In the genomic region with DNA sequence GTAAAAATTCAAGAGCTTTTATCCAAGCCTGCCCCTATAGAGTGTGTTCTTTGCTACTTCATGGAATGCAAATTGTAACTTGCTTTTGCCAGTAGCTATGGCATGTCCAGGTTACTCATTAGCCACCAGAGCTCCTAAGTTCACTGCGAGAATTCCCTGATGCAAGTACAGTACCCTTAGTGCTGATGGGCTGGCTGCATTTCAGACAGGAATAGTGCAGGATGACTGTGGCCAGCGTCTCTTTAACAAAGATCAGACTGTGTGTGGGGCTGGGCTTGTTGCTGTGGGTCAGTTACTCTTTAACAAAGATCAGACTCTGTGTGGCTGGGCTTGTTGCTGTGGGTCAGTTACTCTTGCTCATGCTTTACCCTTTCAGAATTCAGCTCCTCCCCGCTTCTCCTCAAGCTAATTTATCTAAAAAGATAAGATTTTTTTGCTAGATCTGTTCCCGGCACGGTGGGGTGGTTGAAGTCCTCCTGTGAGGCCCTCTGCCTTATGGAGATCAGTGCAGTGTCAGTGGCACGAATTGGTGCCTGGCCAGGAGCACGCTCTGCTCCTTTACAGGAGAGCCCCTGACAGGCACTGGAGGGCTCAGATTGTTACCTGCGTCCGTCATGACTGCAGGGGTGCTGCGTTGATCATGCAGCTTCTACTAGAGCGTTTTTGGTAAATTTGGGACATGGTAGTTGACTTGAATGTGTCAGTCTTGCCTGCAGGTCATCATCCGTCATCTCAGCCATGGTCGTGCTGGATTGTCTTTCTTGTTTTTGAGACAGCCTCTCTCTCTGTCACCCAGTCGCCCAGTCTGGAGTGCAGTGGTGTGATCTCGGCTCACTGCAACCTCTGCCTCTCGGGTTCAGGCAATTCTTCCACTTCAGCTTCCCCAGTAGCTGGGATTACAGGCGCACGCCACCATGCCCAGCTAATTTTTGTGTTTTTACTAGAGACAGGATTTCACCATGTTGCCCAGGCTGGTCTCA, we compare ENCODE assay signal across 1 cellular context.
TF ChIP-seq lines count a peak whose summit lies in the region.

No MANE protein-coding gene starts in this region.

TF ChIP-seq in HepG2, 621 proteins besides CTCF, POLR2A, EP300 and RAD21 (continued from another document and continues in another):
- TF ChIP-seq ZNF225 (CRISPR knock-in tag; IDR thresholded peaks at IDR 0.05) (no peak), KLF6 (CRISPR knock-in tag; IDR thresholded peaks at IDR 0.05) (peak; percentile 33; the same call in 1 of the 2 replicates), MED13 (CRISPR knock-in tag; IDR thresholded peaks at IDR 0.05) (no peak), ZNF704 (CRISPR knock-in tag; IDR thresholded peaks at IDR 0.05; ENCODE audit: borderline replicate concordance) (no peak), MAFG (CRISPR knock-in tag; IDR thresholded peaks at IDR 0.05) (no peak), SP5 (CRISPR knock-in tag; IDR thresholded peaks at IDR 0.05; ENCODE audit: borderline replicate concordance, low read depth) (no peak), AKNA (CRISPR knock-in tag; IDR thresholded peaks at IDR 0.05; ENCODE audit: borderline replicate concordance) (no peak), NFIC (IDR thresholded peaks at IDR 0.05; ENCODE audit: low read length) (no peak), ZFP36L2 (CRISPR knock-in tag; IDR thresholded peaks at IDR 0.05) (no peak), RFXANK (CRISPR knock-in tag; IDR thresholded peaks at IDR 0.05) (no peak), ZNF530 (CRISPR knock-in tag; IDR thresholded peaks at IDR 0.05; ENCODE audit: low read depth) (no peak), GMEB2 (CRISPR knock-in tag; IDR thresholded peaks at IDR 0.05; ENCODE audit: low read depth) (peak; percentile 31; the same call in 1 of the 2 replicates), ZNF275 (CRISPR knock-in tag; IDR thresholded peaks at IDR 0.05; ENCODE audit: borderline replicate concordance) (no peak), ZNF34 (CRISPR knock-in tag; IDR thresholded peaks at IDR 0.05; ENCODE audit: borderline replicate concordance) (no peak), ZNF253 (CRISPR knock-in tag; IDR thresholded peaks at IDR 0.05; ENCODE audit: borderline replicate concordance) (no peak), HES4 (CRISPR knock-in tag; IDR thresholded peaks at IDR 0.05; ENCODE audit: borderline replicate concordance) (no peak), ZNF577 (CRISPR knock-in tag; IDR thresholded peaks at IDR 0.05; ENCODE audit: borderline replicate concordance, low read depth) (no peak), SMYD3 (CRISPR knock-in tag; IDR thresholded peaks at IDR 0.05) (peak; percentile 70; the same call in 1 of the 2 replicates), EED (CRISPR knock-in tag; IDR thresholded peaks at IDR 0.05) (no peak), ZNF747 (CRISPR knock-in tag; IDR thresholded peaks at IDR 0.05; ENCODE audit: borderline replicate concordance) (0 out of 2 replicates have a peak, but pooled peaks have one; percentile 11), ZFY (CRISPR knock-in tag; IDR thresholded peaks at IDR 0.05) (peak; percentile 27; the same call in 1 of the 2 replicates), ZNF264 (CRISPR knock-in tag; IDR thresholded peaks at IDR 0.05) (peak; percentile 68; the same call in 1 of the 2 replicates), TRIM24 (CRISPR knock-in tag; IDR thresholded peaks at IDR 0.05) (no peak), MTA1 (CRISPR knock-in tag; IDR thresholded peaks at IDR 0.05; ENCODE audit: borderline replicate concordance) (no peak; the same call in 1 of the 2 replicates), ZSCAN25 (CRISPR knock-in tag; IDR thresholded peaks at IDR 0.05) (no peak; the same call in 1 of the 2 replicates), KDM5A (IDR thresholded peaks at IDR 0.05; ENCODE audit: borderline replicate concordance, low read length) (no peak; the same call in 1 of the 2 replicates), ZNF784 (CRISPR knock-in tag; IDR thresholded peaks at IDR 0.05; ENCODE audit: borderline replicate concordance) (no peak), ZNF773 (CRISPR knock-in tag; IDR thresholded peaks at IDR 0.05; ENCODE audit: borderline replicate concordance) (no peak), BRD4 (CRISPR knock-in tag; IDR thresholded peaks at IDR 0.05) (peak; percentile 56; the same call in 1 of the 2 replicates), ZNF749 (CRISPR knock-in tag; IDR thresholded peaks at IDR 0.05; ENCODE audit: borderline replicate concordance) (no peak), EEA1 (CRISPR knock-in tag; IDR thresholded peaks at IDR 0.05; ENCODE audit: borderline replicate concordance) (peak; percentile 62; the same call in 1 of the 2 replicates), MTA3 (CRISPR knock-in tag; IDR thresholded peaks at IDR 0.05) (no peak), ZNF878 (CRISPR knock-in tag; IDR thresholded peaks at IDR 0.05) (no peak), ATF7-NPFF (CRISPR knock-in tag; IDR thresholded peaks at IDR 0.05; ENCODE audit: low read depth) (0 out of 2 replicates have a peak, but pooled peaks have one; percentile 26), ZNF30 (CRISPR knock-in tag; IDR thresholded peaks at IDR 0.05) (no peak), SOX13 (IDR thresholded peaks at IDR 0.05) (no peak), SOX13 (CRISPR knock-in tag; conservative IDR thresholded peaks at IDR 0.05 in 1 of 2, IDR thresholded peaks at IDR 0.05 in 1 of 2) (peak in 1 of 2 experiments; percentile 76; a peak in 1 of 4 replicates), NR2F2 (IDR thresholded peaks at IDR 0.05; ENCODE audit: borderline replicate concordance, low read depth) (no peak; the same call in 1 of the 2 replicates), MATR3 (CRISPR knock-in tag; IDR thresholded peaks at IDR 0.05) (no peak), ZNF850 (CRISPR knock-in tag; conservative IDR thresholded peaks at IDR 0.05) (no peak), HNRNPUL1 (IDR thresholded peaks at IDR 0.05; ENCODE audit: low read depth, low read length) (peak; percentile 68; the same call in 1 of the 2 replicates), ZNF75D (CRISPR knock-in tag; IDR thresholded peaks at IDR 0.05; ENCODE audit: borderline replicate concordance) (no peak), ZNF574 (CRISPR knock-in tag; IDR thresholded peaks at IDR 0.05) (peak; percentile 46; the same call in 1 of the 2 replicates)
- TF ChIP-seq, protein P1, sequence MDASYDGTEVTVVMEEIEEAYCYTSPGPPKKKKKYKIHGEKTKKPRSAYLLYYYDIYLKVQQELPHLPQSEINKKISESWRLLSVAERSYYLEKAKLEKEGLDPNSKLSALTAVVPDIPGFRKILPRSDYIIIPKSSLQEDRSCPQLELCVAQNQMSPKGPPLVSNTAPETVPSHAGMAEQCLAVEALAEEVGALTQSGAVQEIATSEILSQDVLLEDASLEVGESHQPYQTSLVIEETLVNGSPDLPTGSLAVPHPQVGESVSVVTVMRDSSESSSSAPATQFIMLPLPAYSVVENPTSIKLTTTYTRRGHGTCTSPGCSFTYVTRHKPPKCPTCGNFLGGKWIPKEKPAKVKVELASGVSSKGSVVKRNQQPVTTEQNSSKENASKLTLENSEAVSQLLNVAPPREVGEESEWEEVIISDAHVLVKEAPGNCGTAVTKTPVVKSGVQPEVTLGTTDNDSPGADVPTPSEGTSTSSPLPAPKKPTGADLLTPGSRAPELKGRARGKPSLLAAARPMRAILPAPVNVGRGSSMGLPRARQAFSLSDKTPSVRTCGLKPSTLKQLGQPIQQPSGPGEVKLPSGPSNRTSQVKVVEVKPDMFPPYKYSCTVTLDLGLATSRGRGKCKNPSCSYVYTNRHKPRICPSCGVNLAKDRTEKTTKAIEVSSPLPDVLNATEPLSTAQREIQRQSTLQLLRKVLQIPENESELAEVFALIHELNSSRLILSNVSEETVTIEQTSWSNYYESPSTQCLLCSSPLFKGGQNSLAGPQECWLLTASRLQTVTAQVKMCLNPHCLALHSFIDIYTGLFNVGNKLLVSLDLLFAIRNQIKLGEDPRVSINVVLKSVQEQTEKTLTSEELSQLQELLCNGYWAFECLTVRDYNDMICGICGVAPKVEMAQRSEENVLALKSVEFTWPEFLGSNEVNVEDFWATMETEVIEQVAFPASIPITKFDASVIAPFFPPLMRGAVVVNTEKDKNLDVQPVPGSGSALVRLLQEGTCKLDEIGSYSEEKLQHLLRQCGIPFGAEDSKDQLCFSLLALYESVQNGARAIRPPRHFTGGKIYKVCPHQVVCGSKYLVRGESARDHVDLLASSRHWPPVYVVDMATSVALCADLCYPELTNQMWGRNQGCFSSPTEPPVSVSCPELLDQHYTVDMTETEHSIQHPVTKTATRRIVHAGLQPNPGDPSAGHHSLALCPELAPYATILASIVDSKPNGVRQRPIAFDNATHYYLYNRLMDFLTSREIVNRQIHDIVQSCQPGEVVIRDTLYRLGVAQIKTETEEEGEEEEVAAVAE (CRISPR knock-in tag; IDR thresholded peaks at IDR 0.05; ENCODE audit: borderline replicate concordance), result no peak
